In the genomic region with DNA sequence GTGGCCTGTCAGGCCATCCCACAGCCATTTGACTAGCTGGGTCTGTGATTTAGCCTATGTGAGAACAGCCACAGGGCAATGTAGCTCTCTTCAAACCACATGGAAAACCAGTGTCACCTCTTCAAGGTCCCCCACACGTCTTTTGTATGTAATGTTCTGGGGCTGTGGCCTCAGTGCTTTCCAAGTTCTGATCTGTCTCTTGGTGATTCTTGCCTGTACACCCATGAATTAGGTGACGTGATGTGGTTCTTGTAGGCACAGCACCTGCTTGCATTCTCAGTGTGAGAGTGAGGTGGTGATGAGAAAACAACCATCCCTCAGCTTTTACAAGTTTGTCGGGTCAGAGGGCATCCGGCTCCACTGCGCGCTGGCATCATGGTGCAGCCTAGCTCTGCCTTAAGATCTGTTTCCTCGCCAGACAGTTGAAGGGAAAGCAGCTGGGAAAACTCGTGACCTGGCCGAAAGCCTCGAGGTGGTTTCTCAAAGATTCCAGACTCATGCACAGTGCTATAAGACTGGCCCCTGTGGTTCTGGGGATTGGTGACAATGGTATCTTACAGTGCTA, we compare ENCODE assay signal across 9 cellular contexts.
DNase-seq lines count a peak whose midpoint lies in the region; ATAC-seq lines count a peak whose summit lies in the region.
"Had no signal": no experiment of that assay in that cellular context is flagged by ENCODE, and none has a peak within 500 bp of the region (broad histone marks: within the 10 kb centered on the region; RNA-seq: fewer than 3 reads in every experiment).

No MANE protein-coding gene starts in this region.

- ATAC-seq in activated naive CD4-positive, alpha-beta T cell treated with anti-CD3 and anti-CD28 coated beads, Interleukin-2, amount 50 U/mL, for 72 hours: peak; percentile 44 to 59
- ATAC-seq in HG02798 (IDR thresholded peaks at IDR 0.05; ENCODE audit: poor library complexity, unreplicated experiment): no peak
- ATAC-seq: K562 had no signal

- H3K36me3 Mint-ChIP-seq in activated naive CD4-positive, alpha-beta T cell treated with anti-CD3 and anti-CD28 coated beads, Interleukin-2, amount 50 U/mL, for 72 hours: peaks cover 14 to 21% of the 10 kb centered on the region in 2 donors

- in situ Hi-C loops in KBM-7 (cut with MboI; ENCODE audit: low pct_unique_long_range_greater_than_20kb, low sequenced_read_pairs): no loop called here

- peaks cover 11 to 14% of the 10 kb centered on the region in 2 donors for H3K9me3 Mint-ChIP-seq in activated naive CD4-positive, alpha-beta T cell treated with anti-CD3 and anti-CD28 coated beads, Interleukin-2, amount 50 U/mL, for 72 hours

- H3K27ac Mint-ChIP-seq in activated naive CD4-positive, alpha-beta T cell treated with anti-CD3 and anti-CD28 coated beads, Interleukin-2, amount 50 U/mL, for 72 hours: peak overlapping the region in 1 of 2 donors; percentile 6

- DNase-seq in activated naive CD4-positive, alpha-beta T cell treated with anti-CD3 and anti-CD28 coated beads, Interleukin-2, amount 50 U/mL, for 72 hours (ENCODE audit: low spot score in 2 of 2): no peak
- DNase-seq in activated naive CD4-positive, alpha-beta T cell treated with Interleukin-2 at 50 U/mL for 16 hours: no peak
- peak; percentile 56 for DNase-seq in epidermal melanocyte (ENCODE audit: insufficient read length, low spot score)
- DNase-seq in myocyte (ENCODE audit: low read depth): peak; percentile 97
- DNase-seq in ureter (ENCODE audit: low spot score): peak; percentile 79
- no peak for DNase-seq in NCI-H1930 (lab: John Stamatoyannopoulos, UW)
- no peak for DNase-seq in KBM-7

Comparison
In these comparisons a context has a peak if more than half of its experiments do, and no peak if none do; other contexts are left out.
1. DNase-seq: peak in epidermal melanocyte (single experiment), myocyte (single experiment) and ureter (single experiment); none in activated naive CD4-positive, alpha-beta T cell treated with anti-CD3 and anti-CD28 coated beads, Interleukin-2, amount 50 U/mL, for 72 hours (0 of 2), activated naive CD4-positive, alpha-beta T cell treated with Interleukin-2 at 50 U/mL for 16 hours (single experiment), NCI-H1930 (0 of 2) and KBM-7 (single experiment).